Comparison of ENCODE assay signal across 8 cellular contexts in the genomic region with DNA sequence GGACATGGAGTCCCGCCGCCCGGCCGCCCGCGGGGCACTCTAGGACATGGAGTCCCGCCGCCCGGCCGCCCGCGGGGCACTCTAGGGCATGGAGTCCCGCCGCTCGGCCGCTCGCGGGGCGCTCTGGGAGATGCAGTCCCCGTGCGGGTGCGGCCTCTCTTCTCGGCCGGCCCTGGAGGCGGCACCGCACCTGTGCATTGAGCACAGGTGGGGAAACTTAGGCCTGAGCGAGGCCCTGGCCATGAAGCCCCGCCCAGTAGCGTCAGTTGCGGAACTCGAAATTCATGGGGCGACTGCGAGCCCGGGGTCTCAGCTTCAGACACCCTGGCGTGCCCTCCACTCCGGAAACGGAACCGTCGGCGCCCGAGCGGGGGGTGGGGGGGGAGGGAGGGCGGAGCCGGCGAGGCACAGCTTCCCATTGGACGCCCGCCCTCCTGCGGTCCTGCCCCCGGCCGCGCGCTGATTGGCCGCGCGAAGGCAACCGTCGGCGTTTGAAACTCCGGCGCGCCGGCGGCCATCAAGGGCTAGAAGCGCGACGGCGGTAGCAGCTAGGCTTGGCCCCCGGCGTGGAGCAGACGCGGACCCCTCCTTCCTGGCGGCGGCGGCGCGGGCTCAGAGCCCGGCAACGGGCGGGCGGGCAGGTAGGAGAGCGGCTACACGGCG. TPM values are rescaled to one million over a fixed set of nuclear protein-coding genes. Genes with fewer than 3 reads are reported as not detected.
DNase-seq lines count a peak whose midpoint lies in the region; ATAC-seq lines count a peak whose summit lies in the region.

TACC3 (plus strand) TSS at position 519 of the 663 bp plus-strand sequence. CDS start 1,901 bp downstream, outside the sequence.
TMEM129 (minus strand) TSS at position 321 of the 663 bp plus-strand sequence. CDS start 486 bp downstream, outside the sequence.

- DNase-seq in CD1c-positive myeloid dendritic cell (ENCODE audit: extremely low spot score) = peak; percentile 95
- peak; percentile 39 for DNase-seq in NCI-H748 treated with DMSO at 0.1 percent for 48 hours (lab: John Stamatoyannopoulos, UW)
- DNase-seq in activated CD4-positive, alpha-beta T cell treated with anti-CD3 and anti-CD28 coated beads, Interleukin-2, amount 50 U/mL, for 24 hours (ENCODE audit: low read depth in 1 of 2, low spot score in 1 of 2) = peak; percentile 83 to 89
- peak; percentile 82 for DNase-seq in dedifferentiated amniotic fluid mesenchymal stem cell (ENCODE audit: extremely low spot score)
- DNase-seq in left lobe of liver (ENCODE audit: low spot score) = peak; percentile 97
- peak; percentile 90 for DNase-seq in stimulated activated CD4-positive, alpha-beta T cell treated with anti-CD3 and anti-CD28 coated beads, Interleukin-2, amount 100 ng/mL, for 4 hours (ENCODE audit: low read depth)

- ATAC-seq in GM19397 (IDR thresholded peaks at IDR 0.05; ENCODE audit: unreplicated experiment) (peak; percentile 76), HG03565 (IDR thresholded peaks at IDR 0.05; ENCODE audit: unreplicated experiment) (peak; percentile 73), left lobe of liver (peak; percentile 82)

RNA-seq across cellular contexts. Expression of gene TACC3, which starts in this region (rescaled TPM):
- 4.5 TPM for total RNA-seq in left lobe of liver

RNA-seq across cellular contexts. Expression of gene TMEM129, which starts in this region (rescaled TPM):
- 30.3 TPM for total RNA-seq in left lobe of liver

Comparison
In these comparisons a context has a peak if more than half of its experiments do, and no peak if none do; other contexts are left out.
1. Peak in every context shown above with its lines: DNase-seq and ATAC-seq.
2. DNase-seq: peak in every context shown above with its lines; median percentile 97 in left lobe of liver; 95 in CD1c-positive myeloid dendritic cell; 90 in stimulated activated CD4-positive, alpha-beta T cell treated with anti-CD3 and anti-CD28 coated beads, Interleukin-2, amount 100 ng/mL, for 4 hours; 86 in activated CD4-positive, alpha-beta T cell treated with anti-CD3 and anti-CD28 coated beads, Interleukin-2, amount 50 U/mL, for 24 hours; 82 in dedifferentiated amniotic fluid mesenchymal stem cell; 39 in NCI-H748 treated with DMSO at 0.1 percent for 48 hours.